Comparison of ENCODE assay signal across 2 cellular contexts in genomic region chr2:182907081-182907830, GRCh38.
TF ChIP-seq lines count a peak whose summit lies in the region.

No MANE protein-coding gene starts in this region.

TF ChIP-seq in HEK293, 187 proteins besides CTCF, POLR2A, EP300 and RAD21 (continued from another document and continues in another):
- TF ChIP-seq ZFHX2 (tag by site-specific recombination; conservative IDR thresholded peaks at IDR 0.05), result no peak
- TF ChIP-seq EGR2 (tag by site-specific recombination; IDR thresholded peaks at IDR 0.05; ENCODE audit: low read depth), result no peak
- 0 out of 2 replicates have a peak, but pooled peaks have one; percentile 29 for TF ChIP-seq ZNF580 (tag by site-specific recombination; IDR thresholded peaks at IDR 0.05)
- no peak for TF ChIP-seq ZSCAN5A (tag by site-specific recombination; IDR thresholded peaks at IDR 0.05)
- TF ChIP-seq ZNF18 (tag by site-specific recombination; IDR thresholded peaks at IDR 0.05), result no peak
- no peak for TF ChIP-seq REST (tag by site-specific recombination; IDR thresholded peaks at IDR 0.05)
- 0 out of 2 replicates have a peak, but pooled peaks have one; percentile 22 for TF ChIP-seq PRDM10 (tag by site-specific recombination; IDR thresholded peaks at IDR 0.05)
- TF ChIP-seq ZFP69B (tag by site-specific recombination; IDR thresholded peaks at IDR 0.05), result no peak
- no peak for TF ChIP-seq ZNF704 (tag by site-specific recombination; IDR thresholded peaks at IDR 0.05)
- TF ChIP-seq HOXD13 (CRISPR knock-in tag; IDR thresholded peaks at IDR 0.05; ENCODE audit: borderline replicate concordance), result no peak
- TF ChIP-seq YY2 (tag by site-specific recombination; IDR thresholded peaks at IDR 0.05), result no peak

TF ChIP-seq in endothelial cell of umbilical vein, 7 proteins besides CTCF, POLR2A, EP300 and RAD21 (continued from another document):
- TF ChIP-seq GATA2 (IDR thresholded peaks at IDR 0.05; ENCODE audit: insufficient read depth, insufficient read length, low read depth, low read length) (no peak), POLR2AphosphoS5 (IDR thresholded peaks at IDR 0.05; ENCODE audit: insufficient read depth, low read depth, low read length) (no peak), MYC (IDR thresholded peaks at IDR 0.05; ENCODE audit: low read depth, low read length) (no peak), MAX (IDR thresholded peaks at IDR 0.05; ENCODE audit: insufficient read depth, insufficient read length) (no peak), EZH2 (IDR thresholded peaks at IDR 0.05; ENCODE audit: borderline replicate concordance, low read depth, low read length, severe bottlenecking) (no peak), JUN (IDR thresholded peaks at IDR 0.05; ENCODE audit: borderline replicate concordance, insufficient read depth, insufficient read length, low read depth) (no peak)
TF ChIP-seq in endothelial cell of umbilical vein: peak in this region for 0.
